ENCODE assay signal across 1 cellular context in genomic region chr7:121395961-121396757, GRCh38.
TF ChIP-seq lines count a peak whose summit lies in the region.

Gene FAM3C (minus strand): TSS chr7:121396308. CDS start chr7:121382969, 13,339 bp downstream.

TF ChIP-seq in HepG2, 621 proteins besides CTCF, POLR2A, EP300 and RAD21 (continued from another document and continues in another):
- TF ChIP-seq, protein P1, sequence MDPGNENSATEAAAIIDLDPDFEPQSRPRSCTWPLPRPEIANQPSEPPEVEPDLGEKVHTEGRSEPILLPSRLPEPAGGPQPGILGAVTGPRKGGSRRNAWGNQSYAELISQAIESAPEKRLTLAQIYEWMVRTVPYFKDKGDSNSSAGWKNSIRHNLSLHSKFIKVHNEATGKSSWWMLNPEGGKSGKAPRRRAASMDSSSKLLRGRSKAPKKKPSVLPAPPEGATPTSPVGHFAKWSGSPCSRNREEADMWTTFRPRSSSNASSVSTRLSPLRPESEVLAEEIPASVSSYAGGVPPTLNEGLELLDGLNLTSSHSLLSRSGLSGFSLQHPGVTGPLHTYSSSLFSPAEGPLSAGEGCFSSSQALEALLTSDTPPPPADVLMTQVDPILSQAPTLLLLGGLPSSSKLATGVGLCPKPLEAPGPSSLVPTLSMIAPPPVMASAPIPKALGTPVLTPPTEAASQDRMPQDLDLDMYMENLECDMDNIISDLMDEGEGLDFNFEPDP (CRISPR knock-in tag; conservative IDR thresholded peaks at IDR 0.05): no peak
- TF ChIP-seq KLF9 (CRISPR knock-in tag; IDR thresholded peaks at IDR 0.05; ENCODE audit: low read depth) (no peak), REXO4 (CRISPR knock-in tag; IDR thresholded peaks at IDR 0.05; ENCODE audit: borderline replicate concordance) (0 out of 2 replicates have a peak, but pooled peaks have one; percentile 40), KIAA2018 (CRISPR knock-in tag; IDR thresholded peaks at IDR 0.05; ENCODE audit: borderline replicate concordance) (no peak), AHR (CRISPR knock-in tag; IDR thresholded peaks at IDR 0.05) (peak; percentile 48; the same call in 1 of the 2 replicates), ZNF337 (CRISPR knock-in tag; IDR thresholded peaks at IDR 0.05; ENCODE audit: borderline replicate concordance, low read depth) (no peak), NR2C2 (CRISPR knock-in tag; IDR thresholded peaks at IDR 0.05; ENCODE audit: borderline replicate concordance) (peak; percentile 39; the same call in 1 of the 2 replicates), ZNF224 (CRISPR knock-in tag; IDR thresholded peaks at IDR 0.05) (no peak), E2F5 (CRISPR knock-in tag; conservative IDR thresholded peaks at IDR 0.05) (no peak), HNF1A (IDR thresholded peaks at IDR 0.05; ENCODE audit: low read depth) (no peak), HNF1A (CRISPR knock-in tag; IDR thresholded peaks at IDR 0.05; ENCODE audit: borderline replicate concordance) (peak; percentile 48; the same call in 1 of the 2 replicates), KAT8 (CRISPR knock-in tag; IDR thresholded peaks at IDR 0.05) (peak; percentile 69), MAFK (conservative IDR thresholded peaks at IDR 0.05 in 1 of 2, IDR thresholded peaks at IDR 0.05 in 1 of 2; ENCODE audit: low read length in 2 of 2) (no peak), TCF12 (IDR thresholded peaks at IDR 0.05) (no peak), TCF12 (CRISPR knock-in tag; IDR thresholded peaks at IDR 0.05) (no peak), MIER3 (CRISPR knock-in tag; IDR thresholded peaks at IDR 0.05; ENCODE audit: borderline replicate concordance) (peak; percentile 60; the same call in 1 of the 2 replicates), HDAC6 (IDR thresholded peaks at IDR 0.05; ENCODE audit: low read depth, low read length) (no peak), NFE2L2 (IDR thresholded peaks at IDR 0.05; ENCODE audit: low read length) (no peak), ZNF280B (CRISPR knock-in tag; IDR thresholded peaks at IDR 0.05; ENCODE audit: borderline replicate concordance) (no peak), ZNF446 (CRISPR knock-in tag; IDR thresholded peaks at IDR 0.05) (no peak), HNRNPK (IDR thresholded peaks at IDR 0.05; ENCODE audit: low read depth, low read length, poor library complexity, severe bottlenecking) (peak; percentile 67), NR0B2 (CRISPR knock-in tag; IDR thresholded peaks at IDR 0.05) (peak; percentile 73; the same call in 1 of the 2 replicates), BRF2 (CRISPR knock-in tag; IDR thresholded peaks at IDR 0.05) (peak; percentile 70; the same call in 1 of the 2 replicates), ZNF34 (CRISPR knock-in tag; IDR thresholded peaks at IDR 0.05; ENCODE audit: borderline replicate concordance) (0 out of 2 replicates have a peak, but pooled peaks have one; percentile 60), ETV6 (CRISPR knock-in tag; conservative IDR thresholded peaks at IDR 0.05) (peak; percentile 68; the same call in 1 of the 2 replicates)
- TF ChIP-seq, protein P2, sequence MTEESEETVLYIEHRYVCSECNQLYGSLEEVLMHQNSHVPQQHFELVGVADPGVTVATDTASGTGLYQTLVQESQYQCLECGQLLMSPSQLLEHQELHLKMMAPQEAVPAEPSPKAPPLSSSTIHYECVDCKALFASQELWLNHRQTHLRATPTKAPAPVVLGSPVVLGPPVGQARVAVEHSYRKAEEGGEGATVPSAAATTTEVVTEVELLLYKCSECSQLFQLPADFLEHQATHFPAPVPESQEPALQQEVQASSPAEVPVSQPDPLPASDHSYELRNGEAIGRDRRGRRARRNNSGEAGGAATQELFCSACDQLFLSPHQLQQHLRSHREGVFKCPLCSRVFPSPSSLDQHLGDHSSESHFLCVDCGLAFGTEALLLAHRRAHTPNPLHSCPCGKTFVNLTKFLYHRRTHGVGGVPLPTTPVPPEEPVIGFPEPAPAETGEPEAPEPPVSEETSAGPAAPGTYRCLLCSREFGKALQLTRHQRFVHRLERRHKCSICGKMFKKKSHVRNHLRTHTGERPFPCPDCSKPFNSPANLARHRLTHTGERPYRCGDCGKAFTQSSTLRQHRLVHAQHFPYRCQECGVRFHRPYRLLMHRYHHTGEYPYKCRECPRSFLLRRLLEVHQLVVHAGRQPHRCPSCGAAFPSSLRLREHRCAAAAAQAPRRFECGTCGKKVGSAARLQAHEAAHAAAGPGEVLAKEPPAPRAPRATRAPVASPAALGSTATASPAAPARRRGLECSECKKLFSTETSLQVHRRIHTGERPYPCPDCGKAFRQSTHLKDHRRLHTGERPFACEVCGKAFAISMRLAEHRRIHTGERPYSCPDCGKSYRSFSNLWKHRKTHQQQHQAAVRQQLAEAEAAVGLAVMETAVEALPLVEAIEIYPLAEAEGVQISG (CRISPR knock-in tag; IDR thresholded peaks at IDR 0.05): peak; percentile 99
- TF ChIP-seq, protein P3, sequence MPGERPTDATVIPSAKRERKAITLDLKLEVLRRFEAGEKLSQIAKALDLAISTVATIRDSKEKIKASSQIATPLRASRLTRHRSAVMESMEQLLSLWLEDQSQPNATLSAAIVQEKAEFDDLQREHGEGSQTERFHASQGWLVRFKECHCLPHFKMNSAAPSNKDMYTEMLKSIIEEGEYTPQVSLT (CRISPR knock-in tag; IDR thresholded peaks at IDR 0.05; ENCODE audit: borderline replicate concordance, low read depth): no peak
- TF ChIP-seq, protein P4, sequence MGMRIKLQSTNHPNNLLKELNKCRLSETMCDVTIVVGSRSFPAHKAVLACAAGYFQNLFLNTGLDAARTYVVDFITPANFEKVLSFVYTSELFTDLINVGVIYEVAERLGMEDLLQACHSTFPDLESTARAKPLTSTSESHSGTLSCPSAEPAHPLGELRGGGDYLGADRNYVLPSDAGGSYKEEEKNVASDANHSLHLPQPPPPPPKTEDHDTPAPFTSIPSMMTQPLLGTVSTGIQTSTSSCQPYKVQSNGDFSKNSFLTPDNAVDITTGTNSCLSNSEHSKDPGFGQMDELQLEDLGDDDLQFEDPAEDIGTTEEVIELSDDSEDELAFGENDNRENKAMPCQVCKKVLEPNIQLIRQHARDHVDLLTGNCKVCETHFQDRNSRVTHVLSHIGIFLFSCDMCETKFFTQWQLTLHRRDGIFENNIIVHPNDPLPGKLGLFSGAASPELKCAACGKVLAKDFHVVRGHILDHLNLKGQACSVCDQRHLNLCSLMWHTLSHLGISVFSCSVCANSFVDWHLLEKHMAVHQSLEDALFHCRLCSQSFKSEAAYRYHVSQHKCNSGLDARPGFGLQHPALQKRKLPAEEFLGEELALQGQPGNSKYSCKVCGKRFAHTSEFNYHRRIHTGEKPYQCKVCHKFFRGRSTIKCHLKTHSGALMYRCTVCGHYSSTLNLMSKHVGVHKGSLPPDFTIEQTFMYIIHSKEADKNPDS (CRISPR knock-in tag; IDR thresholded peaks at IDR 0.05): no peak
